1 cellular context compared by ENCODE assay signal in the genomic region with DNA sequence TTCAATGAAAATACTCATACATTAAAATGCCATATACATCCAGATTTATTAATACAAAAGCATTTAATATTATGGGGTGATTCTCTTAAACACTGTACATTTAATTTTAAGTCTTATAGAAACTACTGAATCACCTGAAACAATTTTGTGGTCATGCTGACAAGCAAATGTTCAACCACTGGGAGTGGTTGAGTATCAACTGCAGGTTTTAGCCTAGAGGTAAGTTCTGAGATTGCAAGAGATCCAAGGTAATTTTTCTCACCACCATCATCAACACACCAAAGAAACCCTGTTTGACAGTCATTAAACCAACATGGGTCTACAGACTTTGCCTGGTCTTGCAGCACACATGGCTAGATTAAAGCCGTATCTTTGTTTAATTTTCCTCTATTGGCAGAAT.
TF ChIP-seq lines count a peak whose summit lies in the region.

No MANE protein-coding gene starts in this region.

TF ChIP-seq in SK-N-SH treated with all-trans-retinoic acid at 6 μM for 48 hours, 23 proteins besides CTCF, POLR2A, EP300 and RAD21 (continued from another document):
- TF ChIP-seq, protein P1, sequence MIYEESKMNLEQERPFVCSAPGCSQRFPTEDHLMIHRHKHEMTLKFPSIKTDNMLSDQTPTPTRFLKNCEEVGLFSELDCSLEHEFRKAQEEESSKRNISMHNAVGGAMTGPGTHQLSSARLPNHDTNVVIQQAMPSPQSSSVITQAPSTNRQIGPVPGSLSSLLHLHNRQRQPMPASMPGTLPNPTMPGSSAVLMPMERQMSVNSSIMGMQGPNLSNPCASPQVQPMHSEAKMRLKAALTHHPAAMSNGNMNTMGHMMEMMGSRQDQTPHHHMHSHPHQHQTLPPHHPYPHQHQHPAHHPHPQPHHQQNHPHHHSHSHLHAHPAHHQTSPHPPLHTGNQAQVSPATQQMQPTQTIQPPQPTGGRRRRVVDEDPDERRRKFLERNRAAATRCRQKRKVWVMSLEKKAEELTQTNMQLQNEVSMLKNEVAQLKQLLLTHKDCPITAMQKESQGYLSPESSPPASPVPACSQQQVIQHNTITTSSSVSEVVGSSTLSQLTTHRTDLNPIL (CRISPR knock-in tag; IDR thresholded peaks at IDR 0.05; ENCODE audit: low read depth): no peak
- no peak for TF ChIP-seq PPARA (CRISPR knock-in tag; IDR thresholded peaks at IDR 0.05; ENCODE audit: borderline replicate concordance)
- TF ChIP-seq OSR1 (CRISPR knock-in tag; IDR thresholded peaks at IDR 0.05): no peak
